In genomic region chr2:159960413-159960812, GRCh38 we compare ENCODE assay signal across 8 cellular contexts. TPM values are rescaled to one million over a fixed set of nuclear protein-coding genes. Genes with fewer than 3 reads are reported as not detected.
DNase-seq lines count a peak whose midpoint lies in the region; ATAC-seq and TF ChIP-seq lines count a peak whose summit lies in the region.

No MANE protein-coding gene starts in this region.

- peaks cover 6 to 12% of the 10 kb centered on the region in 2 donors for H3K27me3 Mint-ChIP-seq in CD4-positive, alpha-beta memory T cell

- no peaks in the 10 kb centered on the region for H3K27me3 ChIP-seq in BJ (ENCODE audit: control insufficient read depth, insufficient read depth, low read length)
- H3K27me3 ChIP-seq in MM.1S (replicated peaks; ENCODE audit: insufficient read depth, low read length), result no peaks in the 10 kb centered on the region
- H3K27me3 ChIP-seq in CD4-positive, alpha-beta memory T cell (ENCODE audit: insufficient read depth, low read length), result no peaks in the 10 kb centered on the region
- H3K27me3 ChIP-seq in tibial nerve, result no peaks in the 10 kb centered on the region

- no peak overlapping the region for H3K27ac ChIP-seq in MM.1S (ENCODE audit: low read length)
- no peak overlapping the region for H3K27ac ChIP-seq in CD4-positive, alpha-beta memory T cell (ENCODE audit: low read depth, low read length)
- no peak overlapping the region for H3K27ac ChIP-seq in tibial nerve

- TF ChIP-seq CTCF in BJ (IDR thresholded peaks at IDR 0.05; ENCODE audit: insufficient read depth, low read depth, low read length) (no peak), MM.1S (IDR thresholded peaks at IDR 0.05; ENCODE audit: low read length) (no peak), fibroblast of pulmonary artery (IDR thresholded peaks at IDR 0.05; ENCODE audit: low read length, missing control alignments) (no peak), tibial nerve (IDR thresholded peaks at IDR 0.05) (no peak)

- H3K27ac Mint-ChIP-seq in CD4-positive, alpha-beta memory T cell, result no peak overlapping the region

- H2AFZ ChIP-seq in MM.1S (ENCODE audit: low read length), result no peak overlapping the region

- H3K9ac ChIP-seq in MM.1S (ENCODE audit: low read length), result no peak overlapping the region

- WGBS in tibial nerve, 2 donors, result 75 to 80% methylated on average over 2 of the region's 2 CpGs

- H3K4me1 Mint-ChIP-seq in CD4-positive, alpha-beta memory T cell, result no peaks in the 10 kb centered on the region

- CTCF ChIA-PET in BJ (lab: Yijun Ruan, JAX), result interaction anchor here (1.3 kb wide), 1 partner anchor 22 kb away, joined by 3 read pairs; no protein-coding TSS in a partner anchor
- CTCF ChIA-PET in CD4-positive, alpha-beta memory T cell (lab: Charles Lee; ENCODE audit: partially characterized antibody), result no interaction called here

- no peaks in the 10 kb centered on the region for H3K36me3 Mint-ChIP-seq in CD4-positive, alpha-beta memory T cell

- H3K79me2 ChIP-seq in MM.1S (ENCODE audit: low read length), result no peaks in the 10 kb centered on the region

- H3K36me3 ChIP-seq in BJ (ENCODE audit: control insufficient read depth, insufficient read depth, low read length), result no peaks in the 10 kb centered on the region; the same call in 1 of the 2 replicates
- H3K36me3 ChIP-seq in MM.1S (replicated peaks; ENCODE audit: insufficient read depth, low read length), result no peaks in the 10 kb centered on the region
- H3K36me3 ChIP-seq in CD4-positive, alpha-beta memory T cell (ENCODE audit: insufficient read depth, low read length), result no peaks in the 10 kb centered on the region
- peaks cover 0 to under 1% (median 0%) of the 10 kb centered on the region in 3 donors for H3K36me3 ChIP-seq in tibial nerve

- H3K4me2 ChIP-seq in MM.1S (ENCODE audit: low read depth, low read length), result peak overlapping the region; percentile 7; the same call in 1 of the 2 replicates

- H4K20me1 ChIP-seq in MM.1S (ENCODE audit: insufficient read depth, low read length), result no peaks in the 10 kb centered on the region

- DNase-seq in BJ (ENCODE audit: low read depth) (peak; percentile 58), MM.1S (no peak), fibroblast of pulmonary artery (ENCODE audit: low read depth) (peak; percentile 95), iPS-NIHi7 (ENCODE audit: extremely low spot score) (no peak), NCI-H526 (lab: John Stamatoyannopoulos, UW) (no peak), tibial nerve (ENCODE audit: low spot score in 2 of 2) (no peak)
- no peak for DNase-seq in CD4-positive, alpha-beta memory T cell

- POLR2A ChIA-PET in BJ (lab: Charles Lee), result no interaction called here
- POLR2A ChIA-PET in CD4-positive, alpha-beta memory T cell (lab: Charles Lee; ENCODE audit: partially characterized antibody), result no interaction called here

- H3K4me3 Mint-ChIP-seq in CD4-positive, alpha-beta memory T cell, result no peak overlapping the region

- H3K4me3 ChIP-seq in BJ (ENCODE audit: low read depth, low read length) (no peak overlapping the region), MM.1S (ENCODE audit: low read length) (no peak overlapping the region), fibroblast of pulmonary artery (replicated peaks; ENCODE audit: low read depth, low read length) (no peak overlapping the region), tibial nerve (no peak overlapping the region)
- no peak overlapping the region for H3K4me3 ChIP-seq in CD4-positive, alpha-beta memory T cell (ENCODE audit: low read length in 2 of 2)

- no peaks in the 10 kb centered on the region for H3F3A ChIP-seq in MM.1S (ENCODE audit: insufficient read depth, low read length)

- TF ChIP-seq EP300 in tibial nerve (IDR thresholded peaks at IDR 0.05), result no peak

- H3K9me3 ChIP-seq in MM.1S (replicated peaks; ENCODE audit: insufficient read depth, low read length) (no peaks in the 10 kb centered on the region), tibial nerve (no peaks in the 10 kb centered on the region)
- H3K9me3 ChIP-seq in CD4-positive, alpha-beta memory T cell (ENCODE audit: control insufficient read depth in 1 of 2, low read length in 2 of 2), result no peaks in the 10 kb centered on the region

- H3K9me2 ChIP-seq in MM.1S (replicated peaks; ENCODE audit: insufficient read depth, low read length), result no peaks in the 10 kb centered on the region

- peaks cover 13% of the 10 kb centered on the region; the same call in 1 of the 2 replicates for H3K4me1 ChIP-seq in MM.1S (ENCODE audit: low read length)
- H3K4me1 ChIP-seq in CD4-positive, alpha-beta memory T cell (ENCODE audit: insufficient read depth, low read length), result no peaks in the 10 kb centered on the region
- H3K4me1 ChIP-seq in tibial nerve, result peaks cover 0 to 6% (median 2%) of the 10 kb centered on the region in 4 donors

- intact Hi-C loops in CD4-positive, alpha-beta memory T cell (cut with micrococcal nuclease), result no loop called here

- H3K9me3 Mint-ChIP-seq in CD4-positive, alpha-beta memory T cell, result no peaks in the 10 kb centered on the region

- peak; percentile 45 for ATAC-seq in GM19452 (IDR thresholded peaks at IDR 0.05; ENCODE audit: unreplicated experiment)

- no peak for TF ChIP-seq POLR2A in tibial nerve (IDR thresholded peaks at IDR 0.05)

RNA-seq across cellular contexts. Expression of gene LY75, which starts 55.9 kb away (rescaled TPM):
- polyA plus RNA-seq in BJ (2011; rRNA removed), result 0.38 and 0.75 TPM in 2 replicates
- polyA minus RNA-seq in BJ (2011; rRNA and poly(A)+ RNA removed), result 0.09 and 0.26 TPM in 2 replicates
- 10 to 100 TPM; 39.6 to 40.9 TPM for total RNA-seq in CD4-positive, alpha-beta memory T cell
- 10 to 100 TPM; 43.8 to 56.9 TPM for polyA plus RNA-seq in CD4-positive, alpha-beta memory T cell
- 1 to 10 TPM; 1.3 to 5.7 (median 2.8) TPM for total RNA-seq in tibial nerve

Comparison
In these comparisons a context has a peak if more than half of its experiments do, and no peak if none do; other contexts are left out.
1. DNase-seq: peak in BJ (single experiment) and fibroblast of pulmonary artery (single experiment); none in MM.1S (single experiment), iPS-NIHi7 (single experiment), NCI-H526 (0 of 2), CD4-positive, alpha-beta memory T cell (0 of 5) and tibial nerve (0 of 2).
2. RNA of gene LY75, which starts 55.9 kb away (total RNA-seq): 39.6 to 40.9 TPM in CD4-positive, alpha-beta memory T cell; 1.3 to 5.7 TPM in tibial nerve; every median in the first group is over 4 times any median in the second.